ENCODE assay signal across 8 cellular contexts in genomic region chr7:6256709-6257535, GRCh38. TPM values are rescaled to one million over a fixed set of nuclear protein-coding genes. Genes with fewer than 3 reads are reported as not detected.
A peak's percentile ranks its signal among the peaks of the same experiment; 100 is the strongest.
DNase-seq lines count a peak whose midpoint lies in the region; ATAC-seq and TF ChIP-seq lines count a peak whose summit lies in the region.

No MANE protein-coding gene starts in this region.

- H3K4me1 Mint-ChIP-seq in endodermal cell: peaks cover 23% of the 10 kb centered on the region

- TF ChIP-seq CTCF in OCI-LY3 (IDR thresholded peaks at IDR 0.05; ENCODE audit: low read depth, low read length) (no peak), endodermal cell (conservative IDR thresholded peaks at IDR 0.05) (no peak)

- no peaks in the 10 kb centered on the region for H3K36me3 Mint-ChIP-seq in endodermal cell (ENCODE audit: low read depth)

- ATAC-seq in HG02678 (IDR thresholded peaks at IDR 0.05; ENCODE audit: unreplicated experiment): peak; percentile 67

- H3K27me3 ChIP-seq in OCI-LY3 (ENCODE audit: low read depth, low read length): peaks cover 2% of the 10 kb centered on the region; the same call in 1 of the 2 replicates
- no peaks in the 10 kb centered on the region for H3K27me3 ChIP-seq in esophagus (ENCODE audit: control insufficient read depth in 1 of 2, insufficient read depth in 2 of 2, low read length in 2 of 2)
- H3K27me3 ChIP-seq in skeletal muscle tissue (ENCODE audit: control insufficient read depth in 3 of 3, insufficient read depth in 3 of 3, low read length in 3 of 3): no peaks in the 10 kb centered on the region
- H3K27me3 ChIP-seq in endodermal cell (ENCODE audit: control insufficient read depth, insufficient read depth, low read length, poor library complexity, severe bottlenecking): peaks cover 97% of the 10 kb centered on the region

- H3K9ac ChIP-seq in OCI-LY3 (ENCODE audit: low read length) (no peak overlapping the region), skeletal muscle tissue (ENCODE audit: low read depth in 1 of 3, low read length in 3 of 3) (no peak overlapping the region), endodermal cell (ENCODE audit: extremely low read depth, low read length, poor library complexity, severe bottlenecking) (no peak overlapping the region)

- no peak overlapping the region for H3K4me3 Mint-ChIP-seq in endodermal cell

- H3K9me3 ChIP-seq in OCI-LY3 (ENCODE audit: insufficient read depth, low read length) (no peaks in the 10 kb centered on the region), esophagus (ENCODE audit: control insufficient read depth in 2 of 2, insufficient read depth in 1 of 2, low read depth in 1 of 2, low read length in 1 of 2) (no peaks in the 10 kb centered on the region), skeletal muscle tissue (ENCODE audit: control insufficient read depth in 3 of 3, low read length in 3 of 3) (no peaks in the 10 kb centered on the region), endodermal cell (ENCODE audit: control insufficient read depth, low read length) (no peaks in the 10 kb centered on the region)

- H3K36me3 ChIP-seq in OCI-LY3 (replicated peaks; ENCODE audit: low read depth, low read length) (no peaks in the 10 kb centered on the region), esophagus (ENCODE audit: control insufficient read depth in 2 of 2, insufficient read depth in 2 of 2, low read length in 1 of 2) (no peaks in the 10 kb centered on the region), skeletal muscle tissue (ENCODE audit: control insufficient read depth in 3 of 3, insufficient read depth in 3 of 3, low read length in 3 of 3) (no peaks in the 10 kb centered on the region), endodermal cell (ENCODE audit: control insufficient read depth, insufficient read depth, low read length) (no peaks in the 10 kb centered on the region)

- peak; percentile 12 for DNase-seq in SIG-M5 treated with dmso at 0.1 percent for 504 hours (lab: John Stamatoyannopoulos, UW; ENCODE audit: unreplicated experiment)
- no peak for DNase-seq in SIG-M5 (lab: John Stamatoyannopoulos, UW)
- no peak for DNase-seq in endodermal cell
- no peak for DNase-seq in cerebellum (ENCODE audit: low spot score)

- peaks cover 88% of the 10 kb centered on the region for H3K27me3 Mint-ChIP-seq in endodermal cell (ENCODE audit: insufficient read depth)

- H2AFZ ChIP-seq in OCI-LY3 (ENCODE audit: low read depth, low read length): no peak overlapping the region

- WGBS in esophagus, 2 donors: 49 to 57% methylated on average over 9 of the region's 9 CpGs
- 94 to 95% methylated on average over 7 to 9 of the region's 9 CpGs for WGBS in endodermal cell (ENCODE audit: insufficient coverage in 1 of 2, insufficient read length in 1 of 2), 2 experiments

- H3K4me1 ChIP-seq in OCI-LY3 (ENCODE audit: low read length): peaks cover 11% of the 10 kb centered on the region
- peaks cover 0 to 2% of the 10 kb centered on the region in 2 donors for H3K4me1 ChIP-seq in esophagus (ENCODE audit: control insufficient read depth in 2 of 2, insufficient read depth in 2 of 2, low read length in 1 of 2)
- peaks cover 43 to 49% (median 46%) of the 10 kb centered on the region in 3 donors for H3K4me1 ChIP-seq in skeletal muscle tissue (ENCODE audit: control insufficient read depth in 3 of 3, insufficient read depth in 3 of 3, low read length in 3 of 3)
- no peaks in the 10 kb centered on the region for H3K4me1 ChIP-seq in endodermal cell (ENCODE audit: control insufficient read depth, insufficient read depth, low read length)

- no peaks in the 10 kb centered on the region for H3K9me3 Mint-ChIP-seq in endodermal cell

- no peak overlapping the region for H3K27ac ChIP-seq in OCI-LY3 (ENCODE audit: low read length)
- peak overlapping the region; percentile 30 to 53 for H3K27ac ChIP-seq in esophagus (ENCODE audit: low read depth in 2 of 2, low read length in 1 of 2)
- H3K27ac ChIP-seq in skeletal muscle tissue (ENCODE audit: low read depth, low read length): peak overlapping the region; percentile 76
- H3K27ac ChIP-seq in endodermal cell (ENCODE audit: low read depth, low read length): no peak overlapping the region

- H3K4me2 ChIP-seq in OCI-LY3 (ENCODE audit: low read length): peak overlapping the region; percentile 44

- no peaks in the 10 kb centered on the region for H3K79me2 ChIP-seq in OCI-LY3 (ENCODE audit: low read length)

- no peak overlapping the region for H3K4me3 ChIP-seq in OCI-LY3 (ENCODE audit: low read length)
- H3K4me3 ChIP-seq in esophagus (ENCODE audit: low read depth in 1 of 2, low read length in 2 of 2): no peak overlapping the region
- H3K4me3 ChIP-seq in skeletal muscle tissue (ENCODE audit: low read length in 3 of 3): peak overlapping the region in 1 of 3 donors; percentile 46
- no peak overlapping the region for H3K4me3 ChIP-seq in endodermal cell (ENCODE audit: low read length)

- no peak overlapping the region for H3K27ac Mint-ChIP-seq in endodermal cell

- no peaks in the 10 kb centered on the region for H4K20me1 ChIP-seq in OCI-LY3 (ENCODE audit: insufficient read depth, low read length)

RNA-seq across cellular contexts. Expression of gene CYTH3, which starts 15.5 kb away (rescaled TPM):
- polyA plus RNA-seq in esophagus: 1 to 10 TPM; 5.7 to 7.2 TPM
- 19.3 TPM for total RNA-seq in skeletal muscle tissue
- total RNA-seq in endodermal cell: 10 to 100 TPM; 10.6 to 10.8 TPM
- 17.0 TPM for polyA plus RNA-seq in endodermal cell (2013, experiment 1 of 2)
- polyA plus RNA-seq in endodermal cell (2013, experiment 2 of 2): 16.5 TPM
- total RNA-seq in cerebellum: 30.1 TPM

Comparison
In these comparisons a context has a peak if more than half of its experiments do, and no peak if none do; other contexts are left out.
1. H3K27ac ChIP-seq: peak in esophagus (2 of 2) and skeletal muscle tissue (single experiment); none in OCI-LY3 (single experiment) and endodermal cell (single experiment).